In genomic region chr2:177670791-177671528, GRCh38 we compare ENCODE assay signal across 15 cellular contexts.
DNase-seq lines count a peak whose midpoint lies in the region; ATAC-seq and TF ChIP-seq lines count a peak whose summit lies in the region.
"Had no signal": no experiment of that assay in that cellular context is flagged by ENCODE, and none has a peak within 500 bp of the region (broad histone marks: within the 10 kb centered on the region; RNA-seq: fewer than 3 reads in every experiment).

No MANE protein-coding gene starts in this region.

- no peak overlapping the region for H3K27ac ChIP-seq in substantia nigra (ENCODE audit: low read depth, low read length, poor library complexity, severe bottlenecking)
- H3K27ac ChIP-seq in vagina = no peak overlapping the region
- H3K27ac ChIP-seq: esophagus squamous epithelium, psoas muscle had no signal

- H3K4me3 Mint-ChIP-seq in natural killer cell treated with Interleukin-12 subunit alpha and Interleukin-12 subunit beta and Interleukin-15 and Interleukin-18, amount 100 ng/mL, for 72 hours = peak overlapping the region; percentile 16
- no peak overlapping the region for H3K4me3 Mint-ChIP-seq in natural killer cell
- H3K4me3 Mint-ChIP-seq in stimulated activated naive B cell treated with anti-CD40 and anti-IgM and Interleukin-4, amounts not matched to agents 10 μg/mL and 1 μg/mL and 100 μg/mL, for 72 hours = peak overlapping the region in 1 of 2 donors; percentile 3
- H3K4me3 Mint-ChIP-seq: activated CD8-positive, alpha-beta memory T cell treated with anti-CD3 and anti-CD28 coated beads, Interleukin-2, amount 10 ng/mL, durations not matched to agents 7 days and 5 days had no signal

- TF ChIP-seq POLR2A in vagina (IDR thresholded peaks at IDR 0.05) = no peak

- H3K36me3 ChIP-seq in vagina = no peaks in the 10 kb centered on the region
- H3K36me3 ChIP-seq: esophagus squamous epithelium had no signal

- no peaks in the 10 kb centered on the region for H3K9me3 ChIP-seq in vagina
- H3K9me3 ChIP-seq: esophagus squamous epithelium, psoas muscle had no signal

- H3K9me3 Mint-ChIP-seq in natural killer cell treated with Interleukin-12 subunit alpha and Interleukin-12 subunit beta and Interleukin-15 and Interleukin-18, amount 100 ng/mL, for 72 hours = no peaks in the 10 kb centered on the region
- H3K9me3 Mint-ChIP-seq in natural killer cell = no peaks in the 10 kb centered on the region
- no peaks in the 10 kb centered on the region for H3K9me3 Mint-ChIP-seq in stimulated activated naive B cell treated with anti-CD40 and anti-IgM and Interleukin-4, amounts not matched to agents 10 μg/mL and 1 μg/mL and 100 μg/mL, for 72 hours
- H3K9me3 Mint-ChIP-seq: activated naive CD4-positive, alpha-beta T cell treated with anti-CD3 and anti-CD28 coated beads, Interleukin-2, amount 50 U/mL, for 72 hours had no signal

- no peak for DNase-seq in natural killer cell treated with Interleukin-12 subunit alpha and Interleukin-12 subunit beta and Interleukin-15 and Interleukin-18, amount 100 ng/mL, for 72 hours (ENCODE audit: low spot score)
- DNase-seq in natural killer cell (no peak), cerebellar cortex (ENCODE audit: low spot score) (peak; percentile 78), substantia nigra (lab: John Stamatoyannopoulos, UW) (no peak), vagina (ENCODE audit: extremely low spot score in 2 of 2) (no peak)
- no peak for DNase-seq in stimulated activated naive B cell treated with anti-CD40 and anti-IgM and Interleukin-4, amounts not matched to agents 10 μg/mL and 1 μg/mL and 100 μg/mL, for 72 hours
- DNase-seq in activated T-cell treated with anti-CD3 and anti-CD28 coated beads, Interleukin-2, amount 50 U/mL, for 1 hour = no peak
- DNase-seq: activated CD8-positive, alpha-beta memory T cell treated with anti-CD3 and anti-CD28 coated beads, Interleukin-2, amount 10 ng/mL, durations not matched to agents 7 days and 5 days; esophagus squamous epithelium; mesenchymal stem cell; NCI-H2171 treated with DMSO at 0.1 percent for 48 hours; OCI-M1; psoas muscle had no signal

- peak; percentile 59 for ATAC-seq in natural killer cell treated with Interleukin-12 subunit alpha and Interleukin-12 subunit beta and Interleukin-15 and Interleukin-18, amount 100 ng/mL, for 72 hours
- ATAC-seq in natural killer cell (no peak), HG03565 (IDR thresholded peaks at IDR 0.05; ENCODE audit: unreplicated experiment) (peak; percentile 39)
- ATAC-seq in stimulated activated naive B cell treated with anti-CD40 and anti-IgM and Interleukin-4, amounts not matched to agents 10 μg/mL and 1 μg/mL and 100 μg/mL, for 72 hours (replicated peaks) = peak; percentile 85 to 87
- ATAC-seq: activated CD8-positive, alpha-beta memory T cell treated with anti-CD3 and anti-CD28 coated beads, Interleukin-2, amount 10 ng/mL, durations not matched to agents 7 days and 5 days had no signal

- no peaks in the 10 kb centered on the region for H3K27me3 ChIP-seq in vagina

- no peak for TF ChIP-seq CTCF in natural killer cell (IDR thresholded peaks at IDR 0.05)
- no peak for TF ChIP-seq CTCF in vagina (IDR thresholded peaks at IDR 0.05)

- H3K36me3 Mint-ChIP-seq in natural killer cell treated with Interleukin-12 subunit alpha and Interleukin-12 subunit beta and Interleukin-15 and Interleukin-18, amount 100 ng/mL, for 72 hours = no peaks in the 10 kb centered on the region
- no peaks in the 10 kb centered on the region for H3K36me3 Mint-ChIP-seq in natural killer cell
- no peaks in the 10 kb centered on the region for H3K36me3 Mint-ChIP-seq in stimulated activated naive B cell treated with anti-CD40 and anti-IgM and Interleukin-4, amounts not matched to agents 10 μg/mL and 1 μg/mL and 100 μg/mL, for 72 hours
- H3K36me3 Mint-ChIP-seq: activated CD8-positive, alpha-beta memory T cell treated with anti-CD3 and anti-CD28 coated beads, Interleukin-2, amount 10 ng/mL, durations not matched to agents 7 days and 5 days; activated naive CD4-positive, alpha-beta T cell treated with anti-CD3 and anti-CD28 coated beads, Interleukin-2, amount 50 U/mL, for 72 hours had no signal

- no peaks in the 10 kb centered on the region for H3K4me1 ChIP-seq in vagina

- H3K27ac Mint-ChIP-seq in natural killer cell treated with Interleukin-12 subunit alpha and Interleukin-12 subunit beta and Interleukin-15 and Interleukin-18, amount 100 ng/mL, for 72 hours = peak overlapping the region in 1 of 2 donors; percentile 1
- no peak overlapping the region for H3K27ac Mint-ChIP-seq in natural killer cell
- peak overlapping the region; percentile 1 for H3K27ac Mint-ChIP-seq in stimulated activated naive B cell treated with anti-CD40 and anti-IgM and Interleukin-4, amounts not matched to agents 10 μg/mL and 1 μg/mL and 100 μg/mL, for 72 hours
- H3K27ac Mint-ChIP-seq: activated CD8-positive, alpha-beta memory T cell treated with anti-CD3 and anti-CD28 coated beads, Interleukin-2, amount 10 ng/mL, durations not matched to agents 7 days and 5 days had no signal

- H3K27me3 Mint-ChIP-seq in natural killer cell treated with Interleukin-12 subunit alpha and Interleukin-12 subunit beta and Interleukin-15 and Interleukin-18, amount 100 ng/mL, for 72 hours = peaks cover 6 to 29% of the 10 kb centered on the region in 2 donors
- peaks cover 6 to 21% of the 10 kb centered on the region in 2 donors for H3K27me3 Mint-ChIP-seq in natural killer cell (ENCODE audit: low read depth in 2 of 2)
- peaks cover 0 to 6% of the 10 kb centered on the region in 2 donors for H3K27me3 Mint-ChIP-seq in stimulated activated naive B cell treated with anti-CD40 and anti-IgM and Interleukin-4, amounts not matched to agents 10 μg/mL and 1 μg/mL and 100 μg/mL, for 72 hours

- H3K4me1 Mint-ChIP-seq in natural killer cell treated with Interleukin-12 subunit alpha and Interleukin-12 subunit beta and Interleukin-15 and Interleukin-18, amount 100 ng/mL, for 72 hours (ENCODE audit: low read depth in 2 of 2) = peaks cover 0 to 2% of the 10 kb centered on the region in 2 donors
- H3K4me1 Mint-ChIP-seq in natural killer cell = no peaks in the 10 kb centered on the region
- peaks cover 9 to 16% of the 10 kb centered on the region in 2 donors for H3K4me1 Mint-ChIP-seq in stimulated activated naive B cell treated with anti-CD40 and anti-IgM and Interleukin-4, amounts not matched to agents 10 μg/mL and 1 μg/mL and 100 μg/mL, for 72 hours

- intact Hi-C loops in natural killer cell (cut with micrococcal nuclease) = no loop called here
- intact Hi-C loops in vagina (cut with DNase I) = no loop called here

- H3K4me3 ChIP-seq in vagina = no peak overlapping the region
- H3K4me3 ChIP-seq: esophagus squamous epithelium, psoas muscle had no signal

Comparison
In these comparisons a context has a peak if more than half of its experiments do, and no peak if none do; other contexts are left out.
1. ATAC-seq: peak in natural killer cell treated with Interleukin-12 subunit alpha and Interleukin-12 subunit beta and Interleukin-15 and Interleukin-18, amount 100 ng/mL, for 72 hours (2 of 2), HG03565 (single experiment) and stimulated activated naive B cell treated with anti-CD40 and anti-IgM and Interleukin-4, amounts not matched to agents 10 μg/mL and 1 μg/mL and 100 μg/mL, for 72 hours (2 of 2); none in natural killer cell (0 of 3).